In genomic region chr12:34599530-34600513, GRCh38 we compare ENCODE assay signal across 22 cellular contexts.
DNase-seq lines count a peak whose midpoint lies in the region; ATAC-seq and TF ChIP-seq lines count a peak whose summit lies in the region.
"Had no signal": no experiment of that assay in that cellular context is flagged by ENCODE, and none has a peak within 500 bp of the region (broad histone marks: within the 10 kb centered on the region; RNA-seq: fewer than 3 reads in every experiment).

No MANE protein-coding gene starts in this region.

- peaks cover 0 to 21% (median 0%) of the 10 kb centered on the region in 4 donors for H3K27me3 ChIP-seq in esophagus muscularis mucosa
- H3K27me3 ChIP-seq: BLaER1 treated with 17β-estradiol and CSF1 and Interleukin-3, amounts not matched to agents 10 nM and 100 nM; brain microvascular endothelial cell had no signal

- no peaks in the 10 kb centered on the region for H3K36me3 ChIP-seq in esophagus muscularis mucosa
- H3K36me3 ChIP-seq: BLaER1 treated with 17β-estradiol and CSF1 and Interleukin-3, amounts not matched to agents 10 nM and 100 nM; brain microvascular endothelial cell; lower lobe of right lung; thoracic aorta had no signal

- DNase-seq in AG20443 (ENCODE audit: low spot score) (peak; percentile 2), GM10266 (ENCODE audit: extremely low spot score) (peak; percentile 1), esophagus muscularis mucosa (ENCODE audit: extremely low spot score) (peak; percentile 60), sciatic nerve (ENCODE audit: low spot score) (peak; percentile 26), NCI-H187 treated with DMSO at 0.1 percent for 48 hours (lab: John Stamatoyannopoulos, UW) (no peak)
- DNase-seq: activated CD4-positive, alpha-beta T cell treated with anti-CD3 and anti-CD28 coated beads for 48 hours; activated naive CD4-positive, alpha-beta T cell treated with anti-CD3 and anti-CD28 coated beads for 36 hours; activated T-cell treated with anti-CD3 and anti-CD28 coated beads, Interleukin-2, amount 50 U/mL, for 4 hours; brain microvascular endothelial cell; Calu3; effector CD8-positive, alpha-beta T cell; IMR-90; NCI-H146; NCI-H510A; stimulated activated naive CD4-positive, alpha-beta T cell treated with Interleukin-2 at 50 U/mL for 16 hours had no signal

- peaks cover 0 to 100% (median 75%) of the 10 kb centered on the region in 4 donors for H3K9me3 ChIP-seq in esophagus muscularis mucosa

- TF ChIP-seq POLR2A in esophagus muscularis mucosa (IDR thresholded peaks at IDR 0.05; ENCODE audit: low read depth) = no peak

- TF ChIP-seq EP300 in esophagus muscularis mucosa (IDR thresholded peaks at IDR 0.05) = no peak

- no peaks in the 10 kb centered on the region for H3K4me1 ChIP-seq in esophagus muscularis mucosa
- H3K4me1 ChIP-seq: BLaER1 treated with 17β-estradiol and CSF1 and Interleukin-3, amounts not matched to agents 10 nM and 100 nM; lower lobe of right lung had no signal

- ATAC-seq in sciatic nerve (no peak), GM18520 (IDR thresholded peaks at IDR 0.05; ENCODE audit: unreplicated experiment) (no peak), GM18511 (IDR thresholded peaks at IDR 0.05; ENCODE audit: unreplicated experiment) (no peak)
- ATAC-seq: activated T-cell treated with anti-CD3 and anti-CD28 coated beads, Interleukin-2, amount 50 U/mL, for 4 hours; GM23338; lower lobe of right lung had no signal

- no peak for TF ChIP-seq CTCF in GM10266 (IDR thresholded peaks at IDR 0.05; ENCODE audit: control insufficient read depth, insufficient read depth, low read depth, missing control alignments)
- TF ChIP-seq CTCF in esophagus muscularis mucosa (IDR thresholded peaks at IDR 0.05) = no peak

- WGBS in esophagus muscularis mucosa = 68% methylated on average over 32 of the region's 32 CpGs

- H3K4me3 ChIP-seq in esophagus muscularis mucosa = no peak overlapping the region
- H3K4me3 ChIP-seq: BLaER1 treated with 17β-estradiol and CSF1 and Interleukin-3, amounts not matched to agents 10 nM and 100 nM; GM23338; lower lobe of right lung; thoracic aorta had no signal

- intact Hi-C loops in esophagus muscularis mucosa (cut with DNase I) (no loop called here), sciatic nerve (cut with DNase I) (no loop called here)

- H3K27ac ChIP-seq in esophagus muscularis mucosa (replicated peaks in 1 of 4) = no peak overlapping the region
- H3K27ac ChIP-seq: BLaER1 treated with 17β-estradiol and CSF1 and Interleukin-3, amounts not matched to agents 10 nM and 100 nM; brain microvascular endothelial cell; lower lobe of right lung; RWPE1; thoracic aorta had no signal
